1 cellular context compared by ENCODE assay signal in genomic region chr10:34781709-34782108, GRCh38.
A peak's percentile ranks its signal among the peaks of the same experiment; 100 is the strongest.
TF ChIP-seq lines count a peak whose summit lies in the region.

No MANE protein-coding gene starts in this region.

TF ChIP-seq in H1, 55 proteins besides CTCF, POLR2A, EP300 and RAD21:
- TF ChIP-seq SIRT6 (IDR thresholded peaks at IDR 0.05; ENCODE audit: low read length) (no peak), RBBP5 (IDR thresholded peaks at IDR 0.05; ENCODE audit: borderline replicate concordance, low read depth, low read length) (no peak), NANOG (IDR thresholded peaks at IDR 0.05; ENCODE audit: insufficient read depth, low read depth, low read length, poor library complexity, severe bottlenecking) (no peak), MAFK (IDR thresholded peaks at IDR 0.05; ENCODE audit: low read depth, low read length) (peak; percentile 46; the same call in 1 of the 2 replicates), KDM5A (IDR thresholded peaks at IDR 0.05; ENCODE audit: low read length) (no peak)
